1 cellular context compared by ENCODE assay signal in the genomic region with DNA sequence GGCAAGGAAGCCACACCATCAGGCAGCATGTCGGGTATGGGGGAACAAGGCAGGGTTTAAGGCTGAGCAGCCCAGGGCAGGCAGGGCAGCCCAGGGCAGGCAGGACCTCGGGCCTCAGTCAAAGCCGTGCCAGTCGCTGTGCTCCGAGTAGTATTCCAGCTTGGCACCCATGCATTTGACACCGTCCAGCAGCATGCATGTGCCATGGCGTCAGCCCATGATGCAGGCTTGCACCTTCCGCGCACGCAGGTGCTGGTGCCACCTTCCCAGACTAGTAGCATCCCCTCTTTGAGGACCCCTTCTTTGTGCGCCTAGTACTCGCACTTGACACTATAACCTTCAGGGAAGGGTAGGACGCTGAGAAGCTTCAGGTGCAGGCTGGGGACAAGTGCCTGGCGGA.
TF ChIP-seq lines count a peak whose summit lies in the region.

No MANE protein-coding gene starts in this region.

TF ChIP-seq in IMR-90, 13 proteins besides CTCF, POLR2A, EP300 and RAD21 (continued from another document):
- TF ChIP-seq, protein P1, sequence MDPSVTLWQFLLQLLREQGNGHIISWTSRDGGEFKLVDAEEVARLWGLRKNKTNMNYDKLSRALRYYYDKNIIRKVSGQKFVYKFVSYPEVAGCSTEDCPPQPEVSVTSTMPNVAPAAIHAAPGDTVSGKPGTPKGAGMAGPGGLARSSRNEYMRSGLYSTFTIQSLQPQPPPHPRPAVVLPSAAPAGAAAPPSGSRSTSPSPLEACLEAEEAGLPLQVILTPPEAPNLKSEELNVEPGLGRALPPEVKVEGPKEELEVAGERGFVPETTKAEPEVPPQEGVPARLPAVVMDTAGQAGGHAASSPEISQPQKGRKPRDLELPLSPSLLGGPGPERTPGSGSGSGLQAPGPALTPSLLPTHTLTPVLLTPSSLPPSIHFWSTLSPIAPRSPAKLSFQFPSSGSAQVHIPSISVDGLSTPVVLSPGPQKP (IDR thresholded peaks at IDR 0.05; ENCODE audit: borderline replicate concordance, low read depth, low read length), result no peak
